In the genomic region with DNA sequence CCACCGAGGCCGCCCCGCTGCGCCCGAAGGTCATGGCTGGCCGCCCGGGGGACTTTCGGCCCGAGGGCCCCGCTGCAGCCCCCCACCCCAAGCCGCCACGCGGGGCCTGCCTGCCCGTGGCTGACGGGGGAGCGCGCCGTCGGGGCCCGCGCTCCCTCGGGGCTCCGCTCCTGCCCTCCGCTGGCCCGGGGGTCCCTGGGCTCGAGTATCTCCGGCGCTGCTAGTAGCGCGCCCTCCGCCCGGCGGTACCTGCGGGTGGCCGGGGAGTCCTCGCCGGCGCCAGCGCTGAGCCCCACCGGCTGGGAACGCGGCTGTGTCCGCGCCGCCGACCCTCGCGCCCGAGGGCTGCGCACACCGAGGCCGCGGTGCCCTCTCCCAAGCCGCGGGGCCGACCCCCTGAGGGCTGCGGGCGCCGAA, we compare ENCODE assay signal across 9 cellular contexts. TPM values are rescaled to one million over a fixed set of nuclear protein-coding genes. Genes with fewer than 3 reads are reported as not detected.
A peak's percentile ranks its signal among the peaks of the same experiment; 100 is the strongest.
DNase-seq lines count a peak whose midpoint lies in the region; ATAC-seq, FAIRE-seq and TF ChIP-seq lines count a peak whose summit lies in the region.
"Had no signal": no experiment of that assay in that cellular context is flagged by ENCODE, and none has a peak within 500 bp of the region (broad histone marks: within the 10 kb centered on the region; RNA-seq: fewer than 3 reads in every experiment).

No MANE protein-coding gene starts in this region.

- RAD21 ChIA-PET in GM12878 (lab: Charles Lee; ENCODE audit: unreplicated experiment): interaction anchor here (4.5 kb wide), 1 partner anchor 170 kb away, joined by 25 read pairs; no protein-coding TSS in a partner anchor

- no peaks in the 10 kb centered on the region for H3K36me3 ChIP-seq in DOHH2 (ENCODE audit: control insufficient read depth, low read length)
- no peaks in the 10 kb centered on the region for H3K36me3 ChIP-seq in GM12878 (ENCODE audit: control insufficient read depth in 2 of 2, insufficient read depth in 2 of 2, low read length in 1 of 2)
- H3K36me3 ChIP-seq in neural cell (ENCODE audit: insufficient read depth, low read length): no peaks in the 10 kb centered on the region

- DNase-seq in GM12878 (ENCODE audit: low read depth, low spot score) (no peak), NCI-H187 treated with DMSO at 0.1 percent for 48 hours (lab: John Stamatoyannopoulos, UW) (no peak), NCI-H1436 (lab: John Stamatoyannopoulos, UW) (no peak), GF-D8 (lab: John Stamatoyannopoulos, UW) (no peak), mucosa of gallbladder (ENCODE audit: low spot score) (no peak)

- TF ChIP-seq RAD21 in GM12878 (IDR thresholded peaks at IDR 0.05; ENCODE audit: insufficient read depth, low read depth, low read length) (no peak), neural cell (conservative IDR thresholded peaks at IDR 0.05) (no peak)

- SMC1A ChIA-PET in GM12878 (lab: Charles Lee; ENCODE audit: uncharacterized antibody, unreplicated experiment): interaction anchor here (6.8 kb wide), 1 partner anchor 171 kb away, joined by 62 read pairs; no protein-coding TSS in a partner anchor

- H3K79me2 ChIP-seq in DOHH2 (ENCODE audit: control insufficient read depth, low read length) (no peaks in the 10 kb centered on the region), GM12878 (ENCODE audit: control insufficient read depth, insufficient read depth, low read length) (no peaks in the 10 kb centered on the region), neural cell (replicated peaks; ENCODE audit: insufficient read depth, low read length) (no peaks in the 10 kb centered on the region)

- TF ChIP-seq POLR2A in GM12878 (IDR thresholded peaks at IDR 0.05; ENCODE audit: low read depth, low read length): no peak

- H3K9me2 ChIP-seq in DOHH2 (replicated peaks; ENCODE audit: control insufficient read depth, low read length): no peaks in the 10 kb centered on the region
- H3K9me2 ChIP-seq in neural cell (ENCODE audit: insufficient read depth, low read length): no peaks in the 10 kb centered on the region

- H3K9me3 ChIP-seq in DOHH2 (ENCODE audit: control insufficient read depth, insufficient read depth, low read length): no peaks in the 10 kb centered on the region
- no peaks in the 10 kb centered on the region; the same call in 2 of the 3 replicates for H3K9me3 ChIP-seq in GM12878 (replicated peaks; ENCODE audit: control insufficient read depth, insufficient read depth, low read length)
- H3K9me3 ChIP-seq in neural cell (ENCODE audit: low read length): no peaks in the 10 kb centered on the region

- BruUV-seq in GM12878 (replicated peaks; lab: Mats Ljungman, UMichigan): no TSS peak

- POLR2A ChIA-PET in GM12878 (lab: Charles Lee): no interaction called here

- no peak for FAIRE-seq in GM12878 (lab: Jason Lieb, UNC)

- H3K4me2 ChIP-seq in DOHH2 (ENCODE audit: low read length): peak overlapping the region; percentile 93; the same call in 1 of the 2 replicates
- H3K4me2 ChIP-seq in GM12878 (ENCODE audit: control insufficient read depth, insufficient read depth): peak overlapping the region; percentile 95
- no peak overlapping the region for H3K4me2 ChIP-seq in neural cell (ENCODE audit: low read length)

- ATAC-seq in HG02642 (IDR thresholded peaks at IDR 0.05; ENCODE audit: poor library complexity, unreplicated experiment) (peak; percentile 12), GM12878 (no peak; the same call in 2 of the 3 replicates)

- no peak overlapping the region for H3K9ac ChIP-seq in GM12878 (ENCODE audit: control insufficient read depth, insufficient read depth, low read length)
- H3K9ac ChIP-seq in neural cell (ENCODE audit: low read length): peak overlapping the region; percentile 60

- H3K27ac ChIP-seq in DOHH2 (ENCODE audit: low read depth, low read length): no peak overlapping the region
- no peak overlapping the region for H3K27ac ChIP-seq in GM12878 (ENCODE audit: control insufficient read depth, insufficient read depth)
- H3K27ac ChIP-seq in neural cell (ENCODE audit: low read length): no peak overlapping the region

- in situ Hi-C loops in GM12878 (cut with MboI): no loop called here

- 0 out of 2 replicates have a peak, but pooled peaks cover 3% of the 10 kb centered on the region for H3F3A ChIP-seq in DOHH2 (ENCODE audit: control insufficient read depth, insufficient read depth)
- no peaks in the 10 kb centered on the region for H3F3A ChIP-seq in neural cell (ENCODE audit: insufficient read depth, low read length, poor library complexity, severe bottlenecking)

- H3K27me3 ChIP-seq in DOHH2 (ENCODE audit: control insufficient read depth, low read length): peaks cover 9% of the 10 kb centered on the region
- peaks cover 3 to 13% of the 10 kb centered on the region in 2 experiments for H3K27me3 ChIP-seq in GM12878 (replicated peaks in 1 of 2; ENCODE audit: control insufficient read depth in 2 of 2, insufficient read depth in 2 of 2, low read length in 1 of 2)
- peaks cover 31% of the 10 kb centered on the region for H3K27me3 ChIP-seq in neural cell (ENCODE audit: insufficient read depth, low read depth, low read length)

- CTCF ChIA-PET in GM12878 (lab: Yijun Ruan, JAX): interaction anchor here (5.6 kb wide), 1 partner anchor 171 kb away, joined by 63 read pairs; no protein-coding TSS in a partner anchor

- intact Hi-C loops in GM12878 (cut with micrococcal nuclease; ENCODE audit: unreplicated experiment): loop anchor here (10.0 kb wide), 2 partner anchors 261 to 301 kb away; partner anchors contain the start of gene HAAO

- H2AFZ ChIP-seq in GM12878 (ENCODE audit: control insufficient read depth, low read depth, low read length) (peak overlapping the region; percentile 72; the same call in 1 of the 2 replicates), neural cell (ENCODE audit: low read depth, low read length) (no peak overlapping the region)

- H4K20me1 ChIP-seq in DOHH2 (ENCODE audit: control insufficient read depth, insufficient read depth, low read depth, low read length) (no peaks in the 10 kb centered on the region), GM12878 (ENCODE audit: control insufficient read depth, insufficient read depth) (no peaks in the 10 kb centered on the region), neural cell (ENCODE audit: insufficient read depth) (no peaks in the 10 kb centered on the region)

- H3K4me3 ChIP-seq in DOHH2 (ENCODE audit: low read length) (no peak overlapping the region), GM12878 (peak overlapping the region; percentile 76; the same call in 1 of the 2 replicates), neural cell (ENCODE audit: low read length) (peak overlapping the region; percentile 93)

- TF ChIP-seq EP300 in GM12878 (IDR thresholded peaks at IDR 0.05; ENCODE audit: borderline replicate concordance in 1 of 2, control insufficient read depth in 1 of 2, low read depth in 2 of 2, low read length in 2 of 2) (no peak), neural cell (conservative IDR thresholded peaks at IDR 0.05; ENCODE audit: poor library complexity, severe bottlenecking) (no peak)

- H3K4me1 ChIP-seq in DOHH2 (ENCODE audit: control insufficient read depth, low read length): peaks cover 10% of the 10 kb centered on the region
- H3K4me1 ChIP-seq in GM12878 (ENCODE audit: control insufficient read depth, insufficient read depth, low read length): no peaks in the 10 kb centered on the region

- 61% methylated on average over 9 of the region's 59 CpGs for WGBS in GM12878 (ENCODE audit: insufficient coverage, insufficient replicate concordance, low lambda C conversion rate, missing lambda C conversion rate)

- TF ChIP-seq CTCF in DOHH2 (IDR thresholded peaks at IDR 0.05; ENCODE audit: low read depth, low read length, poor library complexity, severe bottlenecking): no peak
- TF ChIP-seq CTCF in GM12878 (IDR thresholded peaks at IDR 0.05 in 2 of 3, conservative IDR thresholded peaks at IDR 0.05 in 1 of 3; ENCODE audit: control insufficient read depth in 2 of 3, extremely low read depth in 1 of 3, insufficient read depth in 1 of 3, low read depth in 3 of 3, low read length in 3 of 3): no peak
- TF ChIP-seq CTCF in neural cell (IDR thresholded peaks at IDR 0.05; ENCODE audit: poor library complexity, severe bottlenecking): no peak

TF ChIP-seq in GM12878, 131 proteins besides CTCF, POLR2A, EP300 and RAD21 (continues in another document):
- no peak for TF ChIP-seq TBL1XR1 (IDR thresholded peaks at IDR 0.05; ENCODE audit: low read depth, low read length)
- TF ChIP-seq STAT1 (conservative IDR thresholded peaks at IDR 0.05): no peak
- TF ChIP-seq NR2C2 (IDR thresholded peaks at IDR 0.05; ENCODE audit: borderline replicate concordance, control insufficient read depth, insufficient read length, low read depth): no peak
- no peak for TF ChIP-seq KAT2A (conservative IDR thresholded peaks at IDR 0.05; ENCODE audit: control insufficient read depth, low read depth, low read length)

TF ChIP-seq in neural cell, 6 proteins besides CTCF, POLR2A, EP300 and RAD21 (continues in another document):
- TF ChIP-seq EZH2 (IDR thresholded peaks at IDR 0.05; ENCODE audit: borderline replicate concordance, insufficient read depth, low read length, poor library complexity, severe bottlenecking): no peak
- no peak for TF ChIP-seq POLR2AphosphoS5 (IDR thresholded peaks at IDR 0.05)
- no peak for TF ChIP-seq SMC3 (conservative IDR thresholded peaks at IDR 0.05; ENCODE audit: poor library complexity)
- TF ChIP-seq MXI1 (conservative IDR thresholded peaks at IDR 0.05; ENCODE audit: poor library complexity, severe bottlenecking): no peak

RNA-seq across cellular contexts. Expression of gene KCNG3, which starts 0.3 kb away (rescaled TPM):
- not detected in 2 replicates for total RNA-seq in GM12878 (2013; cell fraction: nucleolus; rRNA removed)
- total RNA-seq in GM12878 (2014; rRNA removed) (0.06 and 0.11 TPM in 2 replicates), GM12878 (2014; rRNA removed; fragmentation: Illumina TruSeq; extraction: Trizol) (0.04 and 0.05 TPM in 2 replicates), GM12878 (2021) (not detected in 2 replicates), mucosa of gallbladder (0.12 TPM)
- polyA plus RNA-seq in GM12878 (2011; ENCODE audit: low read depth): not detected
- polyA plus RNA-seq in GM12878 (2011; rRNA removed) (not detected in 2 replicates), GM12878 (2014; fragmentation: Illumina TruSeq; extraction: Trizol) (0.01 and 0.10 TPM in 2 replicates), GM12878 (2014; fragmentation: Nextera tagmentation; extraction: Ambion mirVana) (under 1 TPM; 0.03 to 0.05 TPM), GM12878 (2014; rRNA removed) (0.01 TPM in 1 of 2 replicates, not detected in the other), GM12878 (2016; fragmentation: Nextera tagmentation; extraction: Ambion mirVana) (not detected), neural cell (0.74 and 1.1 TPM in 2 replicates)
- not detected in 2 replicates for polyA plus RNA-seq in GM12878 (2011; cell fraction: cytosol; rRNA removed)
- polyA plus RNA-seq in GM12878 (2011; cell fraction: nucleus; rRNA removed): not detected in 2 replicates
- 0.08 TPM in 1 of 2 replicates, not detected in the other for polyA plus RNA-seq in GM12878 (2012)
- polyA minus RNA-seq in GM12878 (2011; rRNA and poly(A)+ RNA removed): not detected in 2 replicates
- not detected in 2 replicates for polyA minus RNA-seq in GM12878 (2011; cell fraction: cytosol; rRNA and poly(A)+ RNA removed)
- not detected in 2 replicates for polyA minus RNA-seq in GM12878 (2011; cell fraction: nucleus; rRNA and poly(A)+ RNA removed)
- polyA minus RNA-seq in neural cell: 4.5 and 5.4 TPM in 2 replicates
- polyA plus RNA-seq: IgD-negative memory B cell had no signal
